2 cellular contexts compared by ENCODE assay signal in genomic region chr2:214128040-214128439, GRCh38.
TF ChIP-seq lines count a peak whose summit lies in the region.

No MANE protein-coding gene starts in this region.

TF ChIP-seq in SK-N-SH, 30 proteins besides CTCF, POLR2A, EP300 and RAD21 (continued from another document):
- TF ChIP-seq USF1 (IDR thresholded peaks at IDR 0.05; ENCODE audit: borderline replicate concordance, low read depth) (no peak), NRF1 (IDR thresholded peaks at IDR 0.05; ENCODE audit: low read depth, low read length) (no peak), TCF12 (IDR thresholded peaks at IDR 0.05) (no peak), YY1 (IDR thresholded peaks at IDR 0.05; ENCODE audit: low read depth) (no peak), JUND (IDR thresholded peaks at IDR 0.05) (no peak)

TF ChIP-seq in SK-N-SH treated with all-trans-retinoic acid at 6 μM for 48 hours, 23 proteins besides CTCF, POLR2A, EP300 and RAD21 (continued from another document):
- TF ChIP-seq ZNF8 (CRISPR knock-in tag; IDR thresholded peaks at IDR 0.05) (no peak), RARB (CRISPR knock-in tag; IDR thresholded peaks at IDR 0.05) (no peak), ESRRG (CRISPR knock-in tag; IDR thresholded peaks at IDR 0.05) (no peak), POU6F1 (CRISPR knock-in tag; IDR thresholded peaks at IDR 0.05; ENCODE audit: borderline replicate concordance, low read depth) (no peak), SNAI2 (CRISPR knock-in tag; IDR thresholded peaks at IDR 0.05) (no peak), PPARA (CRISPR knock-in tag; IDR thresholded peaks at IDR 0.05; ENCODE audit: borderline replicate concordance) (no peak), CREB5 (CRISPR knock-in tag; IDR thresholded peaks at IDR 0.05; ENCODE audit: low read depth) (no peak), GLIS3 (CRISPR knock-in tag; IDR thresholded peaks at IDR 0.05) (no peak), ZFP3 (CRISPR knock-in tag; IDR thresholded peaks at IDR 0.05) (no peak), ISL1 (CRISPR knock-in tag; IDR thresholded peaks at IDR 0.05) (no peak), ZFP30 (CRISPR knock-in tag; IDR thresholded peaks at IDR 0.05) (no peak)
